9 cellular contexts compared by ENCODE assay signal in genomic region chr19:14405380-14405757, GRCh38. TPM values are rescaled to one million over a fixed set of nuclear protein-coding genes. Genes with fewer than 3 reads are reported as not detected.
A peak's percentile ranks its signal among the peaks of the same experiment; 100 is the strongest.
DNase-seq lines count a peak whose midpoint lies in the region; ATAC-seq and TF ChIP-seq lines count a peak whose summit lies in the region.
"Had no signal": no experiment of that assay in that cellular context is flagged by ENCODE, and none has a peak within 500 bp of the region (broad histone marks: within the 10 kb centered on the region; RNA-seq: fewer than 3 reads in every experiment).

No MANE protein-coding gene starts in this region.

- peaks cover 4 to 46% (median 27%) of the 10 kb centered on the region in 5 donors for H3K36me3 Mint-ChIP-seq in naive thymus-derived CD4-positive, alpha-beta T cell

- H3K4me3 ChIP-seq in heart left ventricle (peak overlapping the region in 1 of 12 donors; percentile 39), colonic mucosa (no peak overlapping the region), upper lobe of right lung (no peak overlapping the region), foreskin fibroblast (ENCODE audit: low read depth in 1 of 2, low read length in 2 of 2) (no peak overlapping the region)
- no peak overlapping the region for H3K4me3 ChIP-seq in naive thymus-derived CD4-positive, alpha-beta T cell (ENCODE audit: low read length)

- ATAC-seq in heart left ventricle (no peak), left cardiac atrium (no peak), upper lobe of right lung (no peak)
- ATAC-seq in naive thymus-derived CD4-positive, alpha-beta T cell = no peak

- POLR2A ChIA-PET in naive thymus-derived CD4-positive, alpha-beta T cell (lab: Charles Lee) = interaction anchor here (0.7 to 3.4 kb wide), 12 partner anchors 11 to 269 kb away, joined by 3 to 18 read pairs (median 6); partner anchors contain the start of genes ADGRE5, ASF1B and DDX39A
- POLR2A ChIA-PET in GM10248 (lab: Yijun Ruan, JAX) = interaction anchor here (0.9 to 2.4 kb wide), 4 partner anchors 10 to 269 kb away, joined by 3 to 7 read pairs (median 6); partner anchors contain the start of genes ASF1B and DNAJB1

- H3K27me3 Mint-ChIP-seq in naive thymus-derived CD4-positive, alpha-beta T cell = no peaks in the 10 kb centered on the region

- H3K9me3 Mint-ChIP-seq in naive thymus-derived CD4-positive, alpha-beta T cell = no peaks in the 10 kb centered on the region

- peak overlapping the region in 6 of 9 donors; percentile 21 to 71 (median 59) for H3K27ac Mint-ChIP-seq in naive thymus-derived CD4-positive, alpha-beta T cell

- WGBS in heart left ventricle, 4 donors = 77 to 84% (median 83%) methylated on average over 6 of the region's 6 CpGs

- H3K4me1 ChIP-seq in heart left ventricle (peaks cover 0 to 32% (median 6%) of the 10 kb centered on the region in 12 donors), colonic mucosa (peaks cover 11% of the 10 kb centered on the region), upper lobe of right lung (peaks cover 5% of the 10 kb centered on the region)
- peaks cover 8 to 19% of the 10 kb centered on the region in 2 donors for H3K4me1 ChIP-seq in naive thymus-derived CD4-positive, alpha-beta T cell (ENCODE audit: control insufficient read depth in 2 of 2, insufficient read depth in 2 of 2, low read length in 2 of 2)
- H3K4me1 ChIP-seq: breast epithelium had no signal

- TF ChIP-seq POLR2A in heart left ventricle (IDR thresholded peaks at IDR 0.05) = no peak

- H3K9me3 ChIP-seq in heart left ventricle (no peaks in the 10 kb centered on the region), colonic mucosa (no peaks in the 10 kb centered on the region), upper lobe of right lung (no peaks in the 10 kb centered on the region)
- no peaks in the 10 kb centered on the region for H3K9me3 ChIP-seq in naive thymus-derived CD4-positive, alpha-beta T cell (ENCODE audit: control insufficient read depth in 2 of 3, low read length in 3 of 3)
- H3K9me3 ChIP-seq: breast epithelium had no signal

- DNase-seq in heart left ventricle (no peak), left cardiac atrium (no peak), colonic mucosa (no peak), upper lobe of right lung (no peak), GM10248 (ENCODE audit: extremely low spot score) (no peak), NCI-H524 (lab: John Stamatoyannopoulos, UW) (no peak), foreskin fibroblast (no peak)
- no peak for DNase-seq in naive thymus-derived CD4-positive, alpha-beta T cell

- CTCF ChIA-PET in naive thymus-derived CD4-positive, alpha-beta T cell (lab: Charles Lee) = interaction anchor here (0.6 to 4.9 kb wide), 8 partner anchors 10 to 269 kb away, joined by 3 to 81 read pairs (median 9); partner anchors contain the start of genes ADGRE5 and ASF1B
- CTCF ChIA-PET in GM10248 (lab: Yijun Ruan, JAX) = interaction anchor here (0.8 to 2.9 kb wide), 22 partner anchors 8 to 269 kb away, joined by 3 to 17 read pairs (median 8); partner anchors contain the start of genes ADGRE5, ASF1B, DDX39A and PKN1

- H3K36me3 ChIP-seq in heart left ventricle (peaks cover 2 to 100% (median 94%) of the 10 kb centered on the region in 9 donors), colonic mucosa (peaks cover 23% of the 10 kb centered on the region), upper lobe of right lung (peaks cover 96% of the 10 kb centered on the region)
- H3K36me3 ChIP-seq in naive thymus-derived CD4-positive, alpha-beta T cell (ENCODE audit: control insufficient read depth in 2 of 3, insufficient read depth in 3 of 3, low read length in 3 of 3) = peaks cover 38 to 97% (median 64%) of the 10 kb centered on the region in 3 experiments

- no peak for TF ChIP-seq CTCF in heart left ventricle (IDR thresholded peaks at IDR 0.05)
- no peak for TF ChIP-seq CTCF in colonic mucosa (IDR thresholded peaks at IDR 0.05)
- no peak for TF ChIP-seq CTCF in upper lobe of right lung (IDR thresholded peaks at IDR 0.05)
- no peak for TF ChIP-seq CTCF in GM10248 (IDR thresholded peaks at IDR 0.05; ENCODE audit: control extremely low read depth, extremely low read depth, low read depth, missing control alignments)
- no peak for TF ChIP-seq CTCF in foreskin fibroblast (IDR thresholded peaks at IDR 0.05; ENCODE audit: low read depth, low read length)

- peaks cover 6 to 22% (median 16%) of the 10 kb centered on the region in 7 donors for H3K4me1 Mint-ChIP-seq in naive thymus-derived CD4-positive, alpha-beta T cell

- peak overlapping the region in 7 of 12 donors; percentile 26 to 82 (median 66) for H3K27ac ChIP-seq in heart left ventricle
- peak overlapping the region; percentile 51 for H3K27ac ChIP-seq in colonic mucosa
- peak overlapping the region; percentile 54 for H3K27ac ChIP-seq in naive thymus-derived CD4-positive, alpha-beta T cell (ENCODE audit: low read depth, low read length)
- H3K27ac ChIP-seq in upper lobe of right lung = peak overlapping the region; percentile 45

- H3K4me3 Mint-ChIP-seq in naive thymus-derived CD4-positive, alpha-beta T cell = peak overlapping the region in 1 of 10 donors; percentile 12

- no peak overlapping the region for H3K9ac ChIP-seq in colonic mucosa (ENCODE audit: low read depth in 2 of 2, low read length in 2 of 2)

- intact Hi-C loops in heart left ventricle (cut with DNase I) = loop anchor here in 6 of 10 donors (5.0 to 10.0 kb wide), 4 partner anchors 43 to 261 kb away; no protein-coding TSS in a partner anchor
- intact Hi-C loops in left cardiac atrium (cut with DNase I) = no loop called here
- intact Hi-C loops in colonic mucosa (cut with DNase I) = no loop called here
- intact Hi-C loops in naive thymus-derived CD4-positive, alpha-beta T cell (cut with micrococcal nuclease) = loop anchor here in 1 of 2 donors (5.0 kb wide), 1 partner anchor 203 kb away; no protein-coding TSS in a partner anchor
- intact Hi-C loops in upper lobe of right lung (cut with DNase I) = no loop called here

- no peaks in the 10 kb centered on the region for H3K27me3 ChIP-seq in heart left ventricle
- no peaks in the 10 kb centered on the region for H3K27me3 ChIP-seq in colonic mucosa
- no peaks in the 10 kb centered on the region for H3K27me3 ChIP-seq in naive thymus-derived CD4-positive, alpha-beta T cell (ENCODE audit: control insufficient read depth in 2 of 2, insufficient read depth in 2 of 2, low read length in 2 of 2)
- no peaks in the 10 kb centered on the region for H3K27me3 ChIP-seq in upper lobe of right lung
- H3K27me3 ChIP-seq: breast epithelium had no signal

RNA-seq across cellular contexts. Expression of gene DDX39A, which starts 13.8 kb away (rescaled TPM):
- total RNA-seq in heart left ventricle (10 to 100 TPM; 18.0 to 44.4 (median 30.2) TPM), left cardiac atrium (10 to 100 TPM; 31.8 to 41.6 TPM), colonic mucosa (100 to 1,000 TPM in 1 of 2 donors, 10 to 100 TPM in 1; 55.2 to 160 TPM), upper lobe of right lung (63.0 TPM)
- polyA plus RNA-seq in heart left ventricle = 100 to 1,000 TPM in 1 of 2 donors, 10 to 100 TPM in 1; 42.4 to 109 TPM
- 100 to 1,000 TPM; 135 to 288 (median 215) TPM for total RNA-seq in naive thymus-derived CD4-positive, alpha-beta T cell
- polyA plus RNA-seq in naive thymus-derived CD4-positive, alpha-beta T cell = 100 to 1,000 TPM in 1 of 2 donors, 10 to 100 TPM in 1; 98.6 to 134 TPM

RNA-seq across cellular contexts. Expression of gene ADGRE5, which starts 24.1 kb away (rescaled TPM):
- total RNA-seq in heart left ventricle (10 to 100 TPM; 30.1 to 92.7 (median 45.8) TPM), left cardiac atrium (10 to 100 TPM; 41.6 to 43.8 TPM), colonic mucosa (100 to 1,000 TPM; 133 to 175 TPM), upper lobe of right lung (165 TPM)
- 10 to 100 TPM; 10.1 to 48.5 TPM for polyA plus RNA-seq in heart left ventricle
- 1,000 to 10,000 TPM in 1 of 5 experiments, 100 to 1,000 TPM in 4; 128 to 1,529 (median 215) TPM for total RNA-seq in naive thymus-derived CD4-positive, alpha-beta T cell
- polyA plus RNA-seq in naive thymus-derived CD4-positive, alpha-beta T cell = 100 to 1,000 TPM; 122 to 214 TPM

RNA-seq across cellular contexts. Expression of gene PKN1, which starts 27.7 kb away (rescaled TPM):
- total RNA-seq in heart left ventricle (100 to 1,000 TPM; 119 to 206 (median 136) TPM), left cardiac atrium (100 to 1,000 TPM; 119 to 146 TPM), colonic mucosa (10 to 100 TPM; 35.9 to 37.5 TPM), upper lobe of right lung (159 TPM)
- polyA plus RNA-seq in heart left ventricle = 100 to 1,000 TPM; 109 to 126 TPM
- 100 to 1,000 TPM; 194 to 211 (median 206) TPM for total RNA-seq in naive thymus-derived CD4-positive, alpha-beta T cell
- polyA plus RNA-seq in naive thymus-derived CD4-positive, alpha-beta T cell = 10 to 100 TPM; 47.2 to 88.2 TPM

Comparison
In these comparisons a context has a peak if more than half of its experiments do, and no peak if none do; other contexts are left out.
1. intact Hi-C loops: an anchor here in heart left ventricle (5.0 to 10.0 kb wide); none called in left cardiac atrium, colonic mucosa and upper lobe of right lung.